Comparison of ENCODE assay signal across 34 cellular contexts in genomic region chr13:83355042-83355441, GRCh38.
"Had no signal": no experiment of that assay in that cellular context is flagged by ENCODE, and none has a peak within 500 bp of the region (broad histone marks: within the 10 kb centered on the region; RNA-seq: fewer than 3 reads in every experiment).

No MANE protein-coding gene starts in this region.

- H3K36me3 ChIP-seq: adrenal gland, brain microvascular endothelial cell, breast epithelium had no signal

- ATAC-seq: activated CD8-positive, alpha-beta T cell treated with anti-CD3 and anti-CD28 coated beads for 36 hours; activated naive CD4-positive, alpha-beta T cell treated with anti-CD3 and anti-CD28 coated beads, Interleukin-2, amount 50 U/mL, for 72 hours; activated T-cell treated with anti-CD3 and anti-CD28 coated beads, Interleukin-2, amount 50 U/mL, for 4 hours; activated T-cell treated with anti-CD3 and anti-CD28 coated beads, Interleukin-2, amount 50 U/mL, for 72 hours; activated T-helper 17 cell treated with anti-CD3 and anti-CD28 coated beads, Interleukin-2, amount 50 U/mL, for 72 hours; body of pancreas had no signal

- DNase-seq: activated B cell treated with CpG ODN at 0.5 μM for 24 hours; activated CD4-positive, alpha-beta memory T cell treated with anti-CD3 and anti-CD28 coated beads for 36 hours; activated CD4-positive, alpha-beta T cell treated with anti-CD3 and anti-CD28 coated beads for 4 hours; activated CD4-positive, alpha-beta T cell treated with anti-CD3 and anti-CD28 coated beads, Interleukin-2, amount 10 ng/mL, durations not matched to agents 24 days and 14 days; activated CD4-positive, alpha-beta T cell treated with anti-CD3 and anti-CD28 coated beads, Interleukin-2, amount 50 U/mL, for 1 hour; activated CD4-positive, alpha-beta T cell treated with anti-CD3 and anti-CD28 coated beads, Interleukin-2, amount 50 U/mL, for 4 hours; activated CD4-positive, CD25-positive, alpha-beta regulatory T cell treated with anti-CD3 and anti-CD28 coated beads, Interleukin-2, amount 50 U/mL, for 72 hours; activated CD8-positive, alpha-beta memory T cell treated with anti-CD3 and anti-CD28 coated beads, Interleukin-2, amount 50 U/mL, for 4 hours; activated CD8-positive, alpha-beta T cell treated with anti-CD3 and anti-CD28 coated beads for 36 hours; activated effector memory CD4-positive, alpha-beta T cell treated with anti-CD3 and anti-CD28 coated beads, Interleukin-2, amount 50 U/mL, for 16 hours; activated gamma-delta T cell treated with Interleukin-2 at 50 U/mL for 16 hours; activated naive CD4-positive, alpha-beta T cell; activated naive CD4-positive, alpha-beta T cell treated with anti-CD3 and anti-CD28 coated beads for 36 hours; activated naive CD4-positive, alpha-beta T cell treated with anti-CD3 and anti-CD28 coated beads, Interleukin-2, amount 50 U/mL, for 16 hours; activated naive CD8-positive, alpha-beta T cell treated with anti-CD3 and anti-CD28 coated beads for 36 hours; activated T-cell treated with anti-CD3 and anti-CD28 coated beads for 4 hours; activated T-cell treated with anti-CD3 and anti-CD28 coated beads, Interleukin-2, amount 50 U/mL, for 1 hour; activated T-cell treated with anti-CD3 and anti-CD28 coated beads, Interleukin-2, amount 50 U/mL, for 4 hours; activated T-cell treated with anti-CD3 and anti-CD28 coated beads, Interleukin-2, amount 50 U/mL, for 72 hours; adrenal gland; amniotic stem cell; aorta; body of pancreas; brain microvascular endothelial cell; central memory CD4-positive, alpha-beta T cell; T-helper 2 cell; T-helper 9 cell had no signal

- FAIRE-seq: astrocyte, colon, TTC549 had no signal

- H3K27ac ChIP-seq: adrenal gland, body of pancreas, brain microvascular endothelial cell, breast epithelium, VCaP had no signal

- H3K9me3 ChIP-seq: adrenal gland, body of pancreas, breast epithelium had no signal

- H3K4me1 ChIP-seq: adrenal gland, body of pancreas, breast epithelium had no signal

- H3K4me3 ChIP-seq: adrenal gland, body of pancreas, breast epithelium had no signal

- H3K27me3 ChIP-seq: adrenal gland, body of pancreas, brain microvascular endothelial cell, breast epithelium had no signal
